ENCODE assay signal across 18 cellular contexts in genomic region chr7:117084286-117084685, GRCh38.
"Had no signal": no experiment of that assay in that cellular context is flagged by ENCODE, and none has a peak within 500 bp of the region (broad histone marks: within the 10 kb centered on the region; RNA-seq: fewer than 3 reads in every experiment).

No MANE protein-coding gene starts in this region.

- H3K9me3 Mint-ChIP-seq: activated CD4-positive, alpha-beta T cell treated with anti-CD3 and anti-CD28 coated beads, Interleukin-2, amount 10 ng/mL, durations not matched to agents 24 days and 14 days; activated naive CD8-positive, alpha-beta T cell treated with anti-CD3 and anti-CD28 coated beads for 36 hours; activated T-helper 1 cell treated with anti-CD3 and anti-CD28 coated beads, Interleukin-12 subunit alpha, Interleukin-12 subunit beta, Interleukin-2, Interleukin-4 antibody, amounts not matched to agents 30 ng/mL and 10 ng/mL and 1 ng/mL, durations not matched to agents 14 hours and 24 hours and 36 hours; memory B cell; naive thymus-derived CD8-positive, alpha-beta T cell had no signal

- H3K27ac ChIP-seq: brain microvascular endothelial cell, left ventricle myocardium inferior, neutrophil, right atrium auricular region, transverse colon had no signal

- H3K9me3 ChIP-seq: left ventricle myocardium inferior, neutrophil, right atrium auricular region, transverse colon had no signal

- H3K4me3 ChIP-seq: left ventricle myocardium inferior, right atrium auricular region, transverse colon had no signal

- ATAC-seq: activated CD8-positive, alpha-beta T cell treated with anti-CD3 and anti-CD28 coated beads, Interleukin-2, amount 10 ng/mL, durations not matched to agents 7 days and 5 days; naive thymus-derived CD8-positive, alpha-beta T cell had no signal

- H3K36me3 Mint-ChIP-seq: activated naive CD8-positive, alpha-beta T cell treated with anti-CD3 and anti-CD28 coated beads for 36 hours; memory B cell; naive thymus-derived CD8-positive, alpha-beta T cell had no signal

- H3K27me3 Mint-ChIP-seq: activated naive CD8-positive, alpha-beta T cell treated with anti-CD3 and anti-CD28 coated beads for 36 hours; memory B cell; naive thymus-derived CD8-positive, alpha-beta T cell had no signal

- H3K27ac Mint-ChIP-seq: activated CD4-positive, alpha-beta T cell treated with anti-CD3 and anti-CD28 coated beads, Interleukin-2, amount 10 ng/mL, durations not matched to agents 24 days and 14 days; activated CD8-positive, alpha-beta T cell treated with anti-CD3 and anti-CD28 coated beads, Interleukin-2, amount 10 ng/mL, durations not matched to agents 7 days and 5 days; activated naive CD8-positive, alpha-beta T cell treated with anti-CD3 and anti-CD28 coated beads for 36 hours; activated T-helper 1 cell treated with anti-CD3 and anti-CD28 coated beads, Interleukin-12 subunit alpha, Interleukin-12 subunit beta, Interleukin-2, Interleukin-4 antibody, amounts not matched to agents 30 ng/mL and 10 ng/mL and 1 ng/mL, durations not matched to agents 14 hours and 24 hours and 36 hours; memory B cell had no signal

- DNase-seq: activated CD4-positive, alpha-beta T cell treated with anti-CD3 and anti-CD28 coated beads, Interleukin-2, amount 10 ng/mL, durations not matched to agents 24 days and 14 days; activated CD4-positive, CD25-positive, alpha-beta regulatory T cell; activated CD8-positive, alpha-beta memory T cell treated with anti-CD3 and anti-CD28 coated beads, Interleukin-2, amount 50 U/mL, for 4 hours; activated CD8-positive, alpha-beta T cell treated with anti-CD3 and anti-CD28 coated beads, Interleukin-2, amount 10 ng/mL, durations not matched to agents 7 days and 5 days; activated naive CD8-positive, alpha-beta T cell treated with anti-CD3 and anti-CD28 coated beads for 36 hours; amygdala; brain microvascular endothelial cell; hippocampal formation; left ventricle myocardium inferior; naive thymus-derived CD8-positive, alpha-beta T cell; small intestine; stimulated activated CD4-positive, alpha-beta T cell treated with anti-CD3 and anti-CD28 coated beads, Interleukin-4, amount 100 ng/mL, for 24 hours; stimulated activated naive CD4-positive, alpha-beta T cell treated with Interleukin-2 at 50 U/mL for 16 hours; transverse colon had no signal

- H3K4me3 Mint-ChIP-seq: activated CD4-positive, alpha-beta T cell treated with anti-CD3 and anti-CD28 coated beads, Interleukin-2, amount 10 ng/mL, durations not matched to agents 24 days and 14 days; activated CD8-positive, alpha-beta T cell treated with anti-CD3 and anti-CD28 coated beads, Interleukin-2, amount 10 ng/mL, durations not matched to agents 7 days and 5 days; activated naive CD8-positive, alpha-beta T cell treated with anti-CD3 and anti-CD28 coated beads for 36 hours; activated T-helper 1 cell treated with anti-CD3 and anti-CD28 coated beads, Interleukin-12 subunit alpha, Interleukin-12 subunit beta, Interleukin-2, Interleukin-4 antibody, amounts not matched to agents 30 ng/mL and 10 ng/mL and 1 ng/mL, durations not matched to agents 14 hours and 24 hours and 36 hours; memory B cell; naive thymus-derived CD8-positive, alpha-beta T cell had no signal

- H3K27me3 ChIP-seq: brain microvascular endothelial cell, neutrophil, right atrium auricular region, transverse colon had no signal

- H3K36me3 ChIP-seq: brain microvascular endothelial cell, left ventricle myocardium inferior, neutrophil, right atrium auricular region, transverse colon had no signal
